8 cellular contexts compared by ENCODE assay signal in the genomic region with DNA sequence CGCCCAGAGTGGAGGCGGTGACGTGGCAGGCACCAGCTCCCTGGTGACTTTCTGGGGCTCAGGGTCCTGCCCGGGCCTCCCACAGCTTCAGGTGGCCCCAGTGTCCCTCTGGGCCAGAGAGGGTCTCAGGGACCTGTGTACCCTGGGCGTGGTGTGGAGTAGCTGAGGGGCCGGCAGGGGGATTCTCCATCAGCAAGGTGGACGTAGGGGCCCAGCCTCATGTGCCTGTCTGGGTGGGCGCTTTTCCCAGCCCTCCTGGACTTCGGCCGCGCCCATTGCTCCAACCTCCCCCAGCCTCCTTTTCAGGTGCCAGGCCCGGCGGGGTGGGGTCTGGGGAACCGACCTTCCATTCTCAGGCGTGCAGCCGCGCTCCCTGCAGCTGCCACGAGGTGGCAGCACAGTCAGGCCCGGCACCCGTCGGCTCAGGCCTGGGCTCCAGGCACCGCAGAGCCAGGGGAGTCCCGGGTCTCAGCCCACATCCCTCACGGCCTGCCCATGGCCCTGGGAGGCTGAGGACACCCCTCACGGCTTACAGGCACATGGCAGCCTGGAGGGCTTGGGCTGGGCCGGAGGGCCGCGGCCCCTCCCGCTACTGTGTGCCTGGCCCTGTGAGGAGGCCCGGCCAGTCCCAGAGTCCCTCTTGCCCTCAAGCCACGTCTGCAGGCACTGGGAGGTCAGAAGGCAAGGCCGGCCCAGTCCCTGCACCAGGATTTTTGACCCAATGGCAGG. TPM values are rescaled to one million over a fixed set of nuclear protein-coding genes. Genes with fewer than 3 reads are reported as not detected.
DNase-seq lines count a peak whose midpoint lies in the region; TF ChIP-seq lines count a peak whose summit lies in the region.

No MANE protein-coding gene starts in this region.

- CTCF ChIA-PET in GM10248 (lab: Yijun Ruan, JAX), result interaction anchor here (0.8 to 2.6 kb wide), 9 partner anchors 11 to 372 kb away, joined by 3 to 14 read pairs (median 3); no protein-coding TSS in a partner anchor

- H3K79me2 ChIP-seq in Loucy (ENCODE audit: insufficient read depth, low read length), result no peaks in the 10 kb centered on the region

- H3K27ac ChIP-seq in WERI-Rb-1, result no peak overlapping the region

- TF ChIP-seq CTCF in GM10248 (IDR thresholded peaks at IDR 0.05; ENCODE audit: control extremely low read depth, extremely low read depth, low read depth, missing control alignments), result peak; percentile 95
- peak; percentile 65 for TF ChIP-seq CTCF in Loucy (conservative IDR thresholded peaks at IDR 0.05; ENCODE audit: low read length)
- peak; percentile 98 for TF ChIP-seq CTCF in WERI-Rb-1 (IDR thresholded peaks at IDR 0.05; ENCODE audit: low read depth, low read length)

- H3F3A ChIP-seq in Loucy (ENCODE audit: low read depth), result no peaks in the 10 kb centered on the region

- no peak overlapping the region for H2AFZ ChIP-seq in Loucy (ENCODE audit: low read length)

- no peaks in the 10 kb centered on the region for H3K27me3 ChIP-seq in Loucy (ENCODE audit: insufficient read depth, low read length, poor library complexity, severe bottlenecking)
- no peaks in the 10 kb centered on the region for H3K27me3 ChIP-seq in WERI-Rb-1 (ENCODE audit: insufficient read depth, low read depth, severe bottlenecking)

- H3K9ac ChIP-seq in Loucy (ENCODE audit: low read depth, low read length, poor library complexity, severe bottlenecking), result no peak overlapping the region

- POLR2A ChIA-PET in GM10248 (lab: Yijun Ruan, JAX), result no interaction called here

- H3K9me2 ChIP-seq in Loucy (replicated peaks; ENCODE audit: low read depth, low read length), result no peaks in the 10 kb centered on the region

- DNase-seq in GM10248 (ENCODE audit: extremely low spot score) (peak; percentile 88), WERI-Rb-1 (peak; percentile 73), T47D (ENCODE audit: low read depth in 1 of 2, low spot score in 1 of 2) (peak; percentile 39 to 70), iris pigment epithelial cell (ENCODE audit: low read depth) (peak; percentile 14), ureter (ENCODE audit: low spot score) (no peak), cortex of kidney (lab: John Stamatoyannopoulos, UW) (no peak)
- DNase-seq in stimulated activated CD4-positive, alpha-beta T cell treated with anti-CD3 and anti-CD28 coated beads, Interleukin-1b, Interleukin-23, amount 100 ng/mL, for 24 hours (ENCODE audit: low read depth in 4 of 4, low spot score in 1 of 4), result peak; percentile 18 to 49 (median 46)

- no peaks in the 10 kb centered on the region for H4K20me1 ChIP-seq in Loucy (ENCODE audit: insufficient read depth, low read length, poor library complexity, severe bottlenecking)

- H3K4me3 ChIP-seq in Loucy (ENCODE audit: low read length, poor library complexity, severe bottlenecking) (no peak overlapping the region), WERI-Rb-1 (ENCODE audit: low read depth, low read length) (no peak overlapping the region)

- in situ Hi-C loops in T47D (cut with HindIII; ENCODE audit: low pct_unique_long_range_greater_than_20kb, low sequenced_read_pairs), result no loop called here

- H3K9me3 ChIP-seq in Loucy (ENCODE audit: insufficient read depth, low read depth, low read length), result peaks cover 12% of the 10 kb centered on the region; the same call in 1 of the 2 replicates
- no peaks in the 10 kb centered on the region for H3K9me3 ChIP-seq in WERI-Rb-1 (ENCODE audit: severe bottlenecking)

- H3K36me3 ChIP-seq in Loucy (ENCODE audit: insufficient read depth, low read length), result no peaks in the 10 kb centered on the region
- no peaks in the 10 kb centered on the region for H3K36me3 ChIP-seq in WERI-Rb-1

- H3K4me2 ChIP-seq in Loucy (ENCODE audit: low read depth, low read length, poor library complexity, severe bottlenecking), result no peak overlapping the region

- no peaks in the 10 kb centered on the region for H3K4me1 ChIP-seq in Loucy (ENCODE audit: insufficient read depth, low read length, poor library complexity, severe bottlenecking)

RNA-seq across cellular contexts. Expression of a gene that starts 19.9 kb away (rescaled TPM):
- total RNA-seq in ureter, result not detected

RNA-seq across cellular contexts. Expression of a gene that starts 45.2 kb away (rescaled TPM):
- total RNA-seq in ureter, result not detected

Comparison
In these comparisons a context has a peak if more than half of its experiments do, and no peak if none do; other contexts are left out.
1. DNase-seq: peak in GM10248 (single experiment), WERI-Rb-1 (single experiment), T47D (2 of 2), iris pigment epithelial cell (single experiment) and stimulated activated CD4-positive, alpha-beta T cell treated with anti-CD3 and anti-CD28 coated beads, Interleukin-1b, Interleukin-23, amount 100 ng/mL, for 24 hours (4 of 4); none in ureter (single experiment) and cortex of kidney (single experiment).
2. Peak in every context shown above with its lines, with median percentiles within 50 percentile points of each other: CTCF ChIP-seq.